ENCODE assay signal across 12 cellular contexts in the genomic region with DNA sequence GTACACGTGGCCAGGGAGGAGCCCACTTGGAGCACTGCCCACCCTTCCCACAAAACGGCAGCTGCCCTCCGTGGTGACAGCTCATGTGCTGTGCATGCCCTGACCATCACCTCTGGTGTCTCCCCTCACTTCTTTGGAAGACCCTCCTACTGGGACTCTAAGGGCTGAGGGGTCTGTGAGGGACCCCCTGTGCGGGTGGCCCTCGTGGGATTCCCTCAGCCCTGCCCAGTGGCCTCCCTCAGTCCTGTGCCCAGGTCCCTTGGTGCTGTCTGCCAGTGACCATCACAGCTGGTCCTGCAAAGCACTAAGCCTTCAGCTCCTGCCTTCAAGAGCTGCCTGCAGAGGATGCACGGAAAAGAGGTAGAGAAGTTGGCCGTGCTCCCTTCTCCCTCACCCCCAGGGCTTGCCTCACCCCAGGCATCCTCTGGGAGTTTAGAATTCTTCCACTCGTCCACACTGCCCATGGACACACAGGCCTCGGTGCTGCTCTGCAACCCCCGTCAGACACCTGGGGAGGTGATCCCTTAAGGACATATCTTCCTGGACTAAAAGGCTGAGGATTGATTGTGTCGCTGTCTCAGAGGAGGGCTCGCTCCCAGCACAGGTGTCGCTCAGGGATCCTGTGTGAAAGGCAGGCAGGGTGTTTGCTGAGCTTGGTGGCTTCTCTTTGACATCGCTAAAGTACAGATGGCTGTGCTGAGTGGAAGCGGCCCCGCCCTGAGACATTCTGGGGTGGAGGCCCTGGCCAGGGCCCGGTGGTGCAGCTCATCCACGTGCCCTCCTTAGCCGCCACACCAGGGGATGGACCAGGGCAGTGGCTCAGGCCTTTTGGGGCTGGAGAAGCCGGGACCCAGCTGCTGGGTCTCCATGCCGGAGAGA.
"Had no signal": no experiment of that assay in that cellular context is flagged by ENCODE, and none has a peak within 500 bp of the region (broad histone marks: within the 10 kb centered on the region; RNA-seq: fewer than 3 reads in every experiment).

No MANE protein-coding gene starts in this region.

- H3K4me1 Mint-ChIP-seq: activated CD4-positive, alpha-beta memory T cell treated with anti-CD3 and anti-CD28 coated beads, Interleukin-2, amount 10 ng/mL, durations not matched to agents 7 days and 5 days; activated CD4-positive, alpha-beta T cell treated with anti-CD3 and anti-CD28 coated beads for 36 hours had no signal

- H3K4me3 Mint-ChIP-seq: activated CD4-positive, alpha-beta memory T cell treated with anti-CD3 and anti-CD28 coated beads, Interleukin-2, amount 10 ng/mL, durations not matched to agents 7 days and 5 days; activated CD4-positive, alpha-beta T cell treated with anti-CD3 and anti-CD28 coated beads for 36 hours; activated T-cell treated with anti-CD3 and anti-CD28 coated beads, Interleukin-2, amount 50 U/mL, for 4 hours; nephron progenitor cell; stimulated activated effector memory CD8-positive, alpha-beta T cell treated with anti-CD3 and anti-CD28 coated beads, Interleukin-12 subunit alpha, Interleukin-12 subunit beta, amount 100 ng/mL, for 72 hours; T-helper 17 cell had no signal

- H3K36me3 ChIP-seq: left lung, tibial nerve had no signal

- DNase-seq: activated CD4-positive, alpha-beta memory T cell treated with anti-CD3 and anti-CD28 coated beads, Interleukin-2, amount 10 ng/mL, durations not matched to agents 7 days and 5 days; activated CD4-positive, alpha-beta T cell treated with anti-CD3 and anti-CD28 coated beads for 36 hours; activated effector memory CD4-positive, alpha-beta T cell treated with Interleukin-2 at 50 U/mL for 16 hours; activated naive CD4-positive, alpha-beta T cell treated with anti-CD3 and anti-CD28 coated beads, Interleukin-2, amount 50 U/mL, for 16 hours; activated T-cell treated with anti-CD3 and anti-CD28 coated beads, Interleukin-2, amount 50 U/mL, for 4 hours; mesenchymal stem cell; nephron progenitor cell; T-helper 17 cell had no signal

- H3K9me3 Mint-ChIP-seq: activated CD4-positive, alpha-beta memory T cell treated with anti-CD3 and anti-CD28 coated beads, Interleukin-2, amount 10 ng/mL, durations not matched to agents 7 days and 5 days; activated T-cell treated with anti-CD3 and anti-CD28 coated beads, Interleukin-2, amount 50 U/mL, for 4 hours; stimulated activated effector memory CD8-positive, alpha-beta T cell treated with anti-CD3 and anti-CD28 coated beads, Interleukin-12 subunit alpha, Interleukin-12 subunit beta, amount 100 ng/mL, for 72 hours had no signal

- H3K9me3 ChIP-seq: left lung, tibial nerve had no signal

- ATAC-seq: activated CD4-positive, alpha-beta T cell treated with anti-CD3 and anti-CD28 coated beads for 36 hours; activated T-cell treated with anti-CD3 and anti-CD28 coated beads, Interleukin-2, amount 50 U/mL, for 4 hours; left lung; stimulated activated effector memory CD8-positive, alpha-beta T cell treated with anti-CD3 and anti-CD28 coated beads, Interleukin-12 subunit alpha, Interleukin-12 subunit beta, amount 100 ng/mL, for 72 hours; T-helper 17 cell had no signal

- H3K27me3 ChIP-seq: tibial nerve had no signal

- H3K4me3 ChIP-seq: dorsolateral prefrontal cortex, left lung, tibial nerve had no signal

- H3K36me3 Mint-ChIP-seq: stimulated activated effector memory CD8-positive, alpha-beta T cell treated with anti-CD3 and anti-CD28 coated beads, Interleukin-12 subunit alpha, Interleukin-12 subunit beta, amount 100 ng/mL, for 72 hours had no signal

- H3K4me1 ChIP-seq: left lung had no signal

- H3K27ac Mint-ChIP-seq: activated CD4-positive, alpha-beta memory T cell treated with anti-CD3 and anti-CD28 coated beads, Interleukin-2, amount 10 ng/mL, durations not matched to agents 7 days and 5 days; activated CD4-positive, alpha-beta T cell treated with anti-CD3 and anti-CD28 coated beads for 36 hours; nephron progenitor cell; stimulated activated effector memory CD8-positive, alpha-beta T cell treated with anti-CD3 and anti-CD28 coated beads, Interleukin-12 subunit alpha, Interleukin-12 subunit beta, amount 100 ng/mL, for 72 hours; T-helper 17 cell had no signal

- H3K27ac ChIP-seq: dorsolateral prefrontal cortex, left lung, tibial nerve had no signal
